Comparison of ENCODE assay signal across 8 cellular contexts in genomic region chr2:241803387-241804325, GRCh38. TPM values are rescaled to one million over a fixed set of nuclear protein-coding genes. Genes with fewer than 3 reads are reported as not detected.
A peak's percentile ranks its signal among the peaks of the same experiment; 100 is the strongest.
DNase-seq lines count a peak whose midpoint lies in the region; ATAC-seq and TF ChIP-seq lines count a peak whose summit lies in the region.

No MANE protein-coding gene starts in this region.

- no peaks in the 10 kb centered on the region for H3K36me3 ChIP-seq in neural progenitor cell

- H3K27me3 ChIP-seq in neural progenitor cell = peaks cover 22% of the 10 kb centered on the region

- no peaks in the 10 kb centered on the region for H3K79me2 ChIP-seq in neural progenitor cell (ENCODE audit: low read depth)

- H3K27ac ChIP-seq in neural progenitor cell = no peak overlapping the region

- peak overlapping the region; percentile 38 for H3K4me2 ChIP-seq in neural progenitor cell

- peak in 2 of 3 experiments; percentile 63 to 72 for DNase-seq in NCI-H1417 (lab: John Stamatoyannopoulos, UW)
- DNase-seq in NCI-H1417 treated with DMSO at 0.1 percent for 48 hours (lab: John Stamatoyannopoulos, UW) = no peak
- peak; percentile 20 for DNase-seq in NCI-H1092 (lab: John Stamatoyannopoulos, UW)
- DNase-seq in activated T-cell treated with anti-CD3 and anti-CD28 coated beads, Interleukin-2, amount 50 U/mL, for 4 hours = no peak
- peak; percentile 44 for DNase-seq in fibroblast of the aortic adventitia (ENCODE audit: low read depth)
- no peak for DNase-seq in neural progenitor cell (ENCODE audit: low spot score)
- DNase-seq in HT-29 (ENCODE audit: low spot score) = no peak
- no peak for DNase-seq in T-helper 9 cell

- H3K9me3 Mint-ChIP-seq in activated T-cell treated with anti-CD3 and anti-CD28 coated beads, Interleukin-2, amount 50 U/mL, for 4 hours = no peaks in the 10 kb centered on the region
- H3K9me3 Mint-ChIP-seq in neural progenitor cell = peaks cover 2% of the 10 kb centered on the region

- H3K36me3 Mint-ChIP-seq in activated T-cell treated with anti-CD3 and anti-CD28 coated beads, Interleukin-2, amount 50 U/mL, for 4 hours (ENCODE audit: insufficient read depth) = no peaks in the 10 kb centered on the region
- no peaks in the 10 kb centered on the region for H3K36me3 Mint-ChIP-seq in neural progenitor cell

- H3K9ac ChIP-seq in neural progenitor cell = no peak overlapping the region

- H3K4me3 Mint-ChIP-seq in activated T-cell treated with anti-CD3 and anti-CD28 coated beads, Interleukin-2, amount 50 U/mL, for 4 hours = peak overlapping the region; percentile 62
- H3K4me3 Mint-ChIP-seq in neural progenitor cell = no peak overlapping the region

- H3K9me3 ChIP-seq in neural progenitor cell (ENCODE audit: low read depth) = no peaks in the 10 kb centered on the region

- no peak overlapping the region for H3K27ac Mint-ChIP-seq in neural progenitor cell

- TF ChIP-seq CTCF in fibroblast of the aortic adventitia (IDR thresholded peaks at IDR 0.05; ENCODE audit: insufficient read depth, low read length) (no peak), neural progenitor cell (IDR thresholded peaks at IDR 0.05) (no peak)

- H4K20me1 ChIP-seq in neural progenitor cell (ENCODE audit: low read depth) = no peaks in the 10 kb centered on the region

- peaks cover 13% of the 10 kb centered on the region for H3K4me1 ChIP-seq in neural progenitor cell

- ATAC-seq in activated T-cell treated with anti-CD3 and anti-CD28 coated beads, Interleukin-2, amount 50 U/mL, for 4 hours = peak; percentile 76

- H3K4me1 Mint-ChIP-seq in activated T-cell treated with anti-CD3 and anti-CD28 coated beads, Interleukin-2, amount 50 U/mL, for 4 hours (ENCODE audit: low read depth) = peaks cover 7% of the 10 kb centered on the region
- peaks cover 7% of the 10 kb centered on the region for H3K4me1 Mint-ChIP-seq in neural progenitor cell

- no peak overlapping the region for H2AFZ ChIP-seq in neural progenitor cell (replicated peaks)

- peaks cover 8% of the 10 kb centered on the region for H3F3A ChIP-seq in neural progenitor cell (ENCODE audit: low read depth)

- peak overlapping the region; percentile 53 for H3K4me3 ChIP-seq in fibroblast of the aortic adventitia (ENCODE audit: low read depth, low read length)
- H3K4me3 ChIP-seq in neural progenitor cell = peak overlapping the region; percentile 13

- H3K27me3 Mint-ChIP-seq in activated T-cell treated with anti-CD3 and anti-CD28 coated beads, Interleukin-2, amount 50 U/mL, for 4 hours (ENCODE audit: low read depth) = peaks cover 11% of the 10 kb centered on the region
- H3K27me3 Mint-ChIP-seq in neural progenitor cell (ENCODE audit: insufficient read depth, low read depth) = peaks cover 3% of the 10 kb centered on the region

RNA-seq across cellular contexts. Expression of gene NEU4, which starts 5.3 kb away (rescaled TPM):
- total RNA-seq in activated T-cell treated with anti-CD3 and anti-CD28 coated beads, Interleukin-2, amount 50 U/mL, for 4 hours = under 1 TPM in 1 of 3 donors, not detected in 2; 0.65 TPM
- total RNA-seq in fibroblast of the aortic adventitia (ENCODE audit: low replicate concordance) (not detected in 2 replicates), neural progenitor cell (ENCODE audit: low replicate concordance) (1.2 TPM in 1 of 2 replicates, not detected in the other)
- 0.31 and 1.1 TPM in 2 replicates for total RNA-seq in HT-29 (2014; rRNA removed; shearing (Covaris generic))

RNA-seq across cellular contexts. Expression of gene GAL3ST2, which starts 27.0 kb away (rescaled TPM):
- total RNA-seq in activated T-cell treated with anti-CD3 and anti-CD28 coated beads, Interleukin-2, amount 50 U/mL, for 4 hours = under 1 TPM in 2 of 3 donors, not detected in 1; 0.23 to 0.33 TPM
- total RNA-seq in fibroblast of the aortic adventitia (ENCODE audit: low replicate concordance) = 0.25 TPM in 1 of 2 replicates, not detected in the other
- 0.09 TPM in 1 of 2 replicates, not detected in the other for total RNA-seq in neural progenitor cell (ENCODE audit: low replicate concordance)
- not detected in 2 replicates for total RNA-seq in HT-29 (2014; rRNA removed; shearing (Covaris generic))

RNA-seq across cellular contexts. Expression of gene PDCD1, which starts 55.0 kb away (rescaled TPM):
- 100 to 1,000 TPM in 1 of 3 donors, 10 to 100 TPM in 2; 60.5 to 102 (median 77.3) TPM for total RNA-seq in activated T-cell treated with anti-CD3 and anti-CD28 coated beads, Interleukin-2, amount 50 U/mL, for 4 hours
- total RNA-seq in fibroblast of the aortic adventitia (ENCODE audit: low replicate concordance) (not detected in 2 replicates), neural progenitor cell (ENCODE audit: low replicate concordance) (not detected in 2 replicates)
- not detected in 2 replicates for total RNA-seq in HT-29 (2014; rRNA removed; shearing (Covaris generic))

Comparison
In these comparisons a context has a peak if more than half of its experiments do, and no peak if none do; other contexts are left out.
1. DNase-seq: peak in NCI-H1417 (2 of 3), NCI-H1092 (single experiment) and fibroblast of the aortic adventitia (single experiment); none in NCI-H1417 treated with DMSO at 0.1 percent for 48 hours (single experiment), activated T-cell treated with anti-CD3 and anti-CD28 coated beads, Interleukin-2, amount 50 U/mL, for 4 hours (single experiment), neural progenitor cell (single experiment), HT-29 (single experiment) and T-helper 9 cell (single experiment).
2. RNA of gene PDCD1, which starts 55.0 kb away (total RNA-seq): 60.5 to 102 TPM in activated T-cell treated with anti-CD3 and anti-CD28 coated beads, Interleukin-2, amount 50 U/mL, for 4 hours; not detected in fibroblast of the aortic adventitia, not detected in neural progenitor cell and not detected in HT-29; every median in the first group is over 10 times any median in the second.